Comparison of ENCODE assay signal across 1 cellular context in genomic region chr17:15106540-15106939, GRCh38.
TF ChIP-seq lines count a peak whose summit lies in the region.

No MANE protein-coding gene starts in this region.

TF ChIP-seq in IMR-90, 13 proteins besides CTCF, POLR2A, EP300 and RAD21:
- TF ChIP-seq MAFK (IDR thresholded peaks at IDR 0.05; ENCODE audit: low read depth, low read length) (no peak), NFE2L2 (IDR thresholded peaks at IDR 0.05; ENCODE audit: low read depth, low read length) (peak; percentile 73), FOS (IDR thresholded peaks at IDR 0.05; ENCODE audit: low read depth, low read length) (peak; percentile 44)
